ENCODE assay signal across 10 cellular contexts in the genomic region with DNA sequence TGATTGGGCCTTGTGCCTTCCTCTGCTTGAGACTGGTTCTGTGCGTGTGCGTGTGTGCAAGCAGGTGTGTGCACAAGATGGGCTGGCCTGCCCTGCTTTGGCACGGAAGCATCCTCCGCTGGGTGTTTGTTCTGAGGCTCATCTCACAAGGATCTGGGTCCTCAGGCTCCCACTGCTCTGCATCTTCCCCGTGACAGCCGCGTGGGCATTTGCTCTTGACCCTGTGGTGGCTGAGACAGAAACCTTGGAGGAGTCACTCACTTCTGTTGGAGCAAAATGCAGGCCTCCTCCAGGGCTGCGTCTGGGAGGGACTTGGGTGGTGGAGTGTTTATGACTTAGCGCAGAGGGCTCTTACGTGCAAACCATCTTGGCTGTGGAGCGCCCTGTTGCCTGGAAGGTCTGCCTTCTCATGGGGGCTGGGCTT.
DNase-seq lines count a peak whose midpoint lies in the region; ATAC-seq and TF ChIP-seq lines count a peak whose summit lies in the region.
"Had no signal": no experiment of that assay in that cellular context is flagged by ENCODE, and none has a peak within 500 bp of the region (broad histone marks: within the 10 kb centered on the region; RNA-seq: fewer than 3 reads in every experiment).

No MANE protein-coding gene starts in this region.

- ATAC-seq in heart left ventricle (peak in 3 of 4 donors; percentile 29 to 45 (median 36)), mucosa of descending colon (peak; percentile 49)
- ATAC-seq in activated naive CD4-positive, alpha-beta T cell treated with anti-CD3 and anti-CD28 coated beads, Interleukin-2, amount 50 U/mL, for 72 hours: peak; percentile 80 to 87

- H3K27ac ChIP-seq in heart left ventricle (peak overlapping the region in 1 of 12 donors; percentile 75), right atrium auricular region (no peak overlapping the region)

- no peak for DNase-seq in heart left ventricle
- no peak for DNase-seq in right atrium auricular region (ENCODE audit: low spot score)
- peak; percentile 50 to 76 for DNase-seq in activated naive CD4-positive, alpha-beta T cell treated with anti-CD3 and anti-CD28 coated beads, Interleukin-2, amount 50 U/mL, for 72 hours (ENCODE audit: low spot score in 2 of 2)
- DNase-seq in mucosa of descending colon: peak in 1 of 3 donors; percentile 24
- no peak for DNase-seq in GM19240 (ENCODE audit: insufficient read length, low spot score)
- no peak for DNase-seq in iPS-NIHi11 (ENCODE audit: low spot score)
- DNase-seq in head of caudate nucleus: no peak
- no peak for DNase-seq in UCSD-AML1 (lab: John Stamatoyannopoulos, UW; ENCODE audit: unreplicated experiment)

- no peaks in the 10 kb centered on the region for H3K9me3 ChIP-seq in heart left ventricle
- H3K9me3 ChIP-seq in right atrium auricular region: no peaks in the 10 kb centered on the region
- H3K9me3 ChIP-seq in mucosa of descending colon: no peaks in the 10 kb centered on the region
- H3K9me3 ChIP-seq: Peyer's patch had no signal

- peaks cover 3 to 37% of the 10 kb centered on the region in 2 donors for H3K36me3 Mint-ChIP-seq in activated naive CD4-positive, alpha-beta T cell treated with anti-CD3 and anti-CD28 coated beads, Interleukin-2, amount 50 U/mL, for 72 hours

- intact Hi-C loops in heart left ventricle (cut with DNase I) (no loop called here), mucosa of descending colon (cut with DNase I, micrococcal nuclease) (no loop called here), head of caudate nucleus (cut with DNase I) (no loop called here)

- TF ChIP-seq CTCF in heart left ventricle (IDR thresholded peaks at IDR 0.05) (no peak), right atrium auricular region (IDR thresholded peaks at IDR 0.05) (no peak), mucosa of descending colon (IDR thresholded peaks at IDR 0.05) (no peak)

- WGBS in heart left ventricle, 4 donors: 73 to 92% (median 80%) methylated on average over 9 to 11 of the region's 11 CpGs

- no peak overlapping the region for H3K4me3 ChIP-seq in heart left ventricle
- no peak overlapping the region for H3K4me3 ChIP-seq in right atrium auricular region
- H3K4me3 ChIP-seq in mucosa of descending colon: no peak overlapping the region
- H3K4me3 ChIP-seq: Peyer's patch had no signal

- H3K4me1 ChIP-seq in heart left ventricle (peaks cover 0 to 14% (median 5%) of the 10 kb centered on the region in 12 donors), right atrium auricular region (no peaks in the 10 kb centered on the region), mucosa of descending colon (ENCODE audit: low read depth) (peaks cover 9% of the 10 kb centered on the region)

- peaks cover 0 to 2% of the 10 kb centered on the region in 2 donors for H3K9me3 Mint-ChIP-seq in activated naive CD4-positive, alpha-beta T cell treated with anti-CD3 and anti-CD28 coated beads, Interleukin-2, amount 50 U/mL, for 72 hours

- TF ChIP-seq POLR2A in heart left ventricle (IDR thresholded peaks at IDR 0.05): no peak

- no peaks in the 10 kb centered on the region for H3K36me3 ChIP-seq in heart left ventricle
- H3K36me3 ChIP-seq in right atrium auricular region: no peaks in the 10 kb centered on the region
- no peaks in the 10 kb centered on the region for H3K36me3 ChIP-seq in mucosa of descending colon (ENCODE audit: low read depth)
- H3K36me3 ChIP-seq: Peyer's patch had no signal

- peak overlapping the region; percentile 83 to 84 for H3K27ac Mint-ChIP-seq in activated naive CD4-positive, alpha-beta T cell treated with anti-CD3 and anti-CD28 coated beads, Interleukin-2, amount 50 U/mL, for 72 hours
- H3K27ac Mint-ChIP-seq: B cell had no signal

- H3K27me3 ChIP-seq in heart left ventricle: no peaks in the 10 kb centered on the region
- H3K27me3 ChIP-seq in right atrium auricular region: no peaks in the 10 kb centered on the region
- H3K27me3 ChIP-seq: Peyer's patch had no signal

Comparison
In these comparisons a context has a peak if more than half of its experiments do, and no peak if none do; other contexts are left out.
1. DNase-seq: peak in activated naive CD4-positive, alpha-beta T cell treated with anti-CD3 and anti-CD28 coated beads, Interleukin-2, amount 50 U/mL, for 72 hours (2 of 2); none in heart left ventricle (0 of 5), right atrium auricular region (single experiment), GM19240 (single experiment), iPS-NIHi11 (single experiment), head of caudate nucleus (0 of 42) and UCSD-AML1 (single experiment).
2. Peak in every context shown above with its lines, with median percentiles within 50 percentile points of each other: ATAC-seq.